ENCODE assay signal across 22 cellular contexts in genomic region chr2:213787869-213788268, GRCh38.
DNase-seq lines count a peak whose midpoint lies in the region; ATAC-seq, FAIRE-seq and TF ChIP-seq lines count a peak whose summit lies in the region.
"Had no signal": no experiment of that assay in that cellular context is flagged by ENCODE, and none has a peak within 500 bp of the region (broad histone marks: within the 10 kb centered on the region; RNA-seq: fewer than 3 reads in every experiment).

No MANE protein-coding gene starts in this region.

- no peak for TF ChIP-seq CTCF in type B pancreatic cell (conservative IDR thresholded peaks at IDR 0.05)
- no peak for TF ChIP-seq CTCF in WTC11 (IDR thresholded peaks at IDR 0.05)

- FAIRE-seq in G401.6 (lab: Jason Lieb, UNC), result peak; percentile 17
- FAIRE-seq: astrocyte had no signal

- H3K36me3 Mint-ChIP-seq in type B pancreatic cell, result no peaks in the 10 kb centered on the region
- no peaks in the 10 kb centered on the region for H3K36me3 Mint-ChIP-seq in WTC11
- H3K36me3 Mint-ChIP-seq: activated naive CD4-positive, alpha-beta T cell treated with anti-CD3 and anti-CD28 coated beads, Interleukin-2, amount 50 U/mL, for 72 hours had no signal

- H3K4me1 Mint-ChIP-seq in type B pancreatic cell (ENCODE audit: unreplicated experiment) (no peaks in the 10 kb centered on the region), WTC11 (peaks cover 3% of the 10 kb centered on the region; the same call in 1 of the 2 replicates)
- H3K4me1 Mint-ChIP-seq: central memory CD8-positive, alpha-beta T cell had no signal

- POLR2A ChIA-PET in WTC11 (lab: Charles Lee), result no interaction called here

- no peaks in the 10 kb centered on the region for H3K27me3 Mint-ChIP-seq in type B pancreatic cell
- H3K27me3 Mint-ChIP-seq in WTC11 (ENCODE audit: low read depth), result no peaks in the 10 kb centered on the region
- H3K27me3 Mint-ChIP-seq: central memory CD8-positive, alpha-beta T cell had no signal

- H3K27ac Mint-ChIP-seq in type B pancreatic cell, result no peak overlapping the region
- H3K27ac Mint-ChIP-seq in WTC11, result no peak overlapping the region
- H3K27ac Mint-ChIP-seq: activated naive CD4-positive, alpha-beta T cell treated with anti-CD3 and anti-CD28 coated beads, Interleukin-2, amount 50 U/mL, for 72 hours had no signal

- H3K4me3 Mint-ChIP-seq in type B pancreatic cell (no peak overlapping the region), WTC11 (no peak overlapping the region)
- H3K4me3 Mint-ChIP-seq: central memory CD8-positive, alpha-beta T cell had no signal

- DNase-seq in sciatic nerve (ENCODE audit: low spot score) (no peak), type B pancreatic cell (ENCODE audit: extremely low spot score, unreplicated experiment) (no peak), anterior cingulate cortex (lab: John Stamatoyannopoulos, UW) (no peak), WTC11 (ENCODE audit: low spot score) (no peak)
- DNase-seq: activated CD4-positive, alpha-beta T cell treated with anti-CD3 and anti-CD28 coated beads for 48 hours; BE2C; COR-L47; glutamatergic neuron; kidney glomerular epithelial cell; NCI-H1105; NCI-H2029 treated with DMSO at 0.1 percent for 48 hours; NCI-H446; psoas muscle; SIG-M5 had no signal

- intact Hi-C loops in sciatic nerve (cut with DNase I), result no loop called here

- CTCF ChIA-PET in WTC11 (lab: Charles Lee), result no interaction called here

- ATAC-seq in GM18907 (IDR thresholded peaks at IDR 0.05; ENCODE audit: unreplicated experiment) (peak; percentile 51), HG02798 (IDR thresholded peaks at IDR 0.05; ENCODE audit: poor library complexity, unreplicated experiment) (peak; percentile 57), HG03432 (IDR thresholded peaks at IDR 0.05; ENCODE audit: unreplicated experiment) (peak; percentile 93), sciatic nerve (no peak), WTC11 (no peak)
- ATAC-seq: activated naive CD4-positive, alpha-beta T cell treated with anti-CD3 and anti-CD28 coated beads, Interleukin-2, amount 50 U/mL, for 72 hours; HCT116; psoas muscle had no signal

- H3K9me3 Mint-ChIP-seq in type B pancreatic cell (no peaks in the 10 kb centered on the region), WTC11 (0 out of 2 replicates have a peak, but pooled peaks cover 4% of the 10 kb centered on the region)
- H3K9me3 Mint-ChIP-seq: activated naive CD4-positive, alpha-beta T cell treated with anti-CD3 and anti-CD28 coated beads, Interleukin-2, amount 50 U/mL, for 72 hours; central memory CD8-positive, alpha-beta T cell had no signal

TF ChIP-seq in WTC11, 78 proteins besides CTCF, POLR2A, EP300 and RAD21 (continues in another document):
- TF ChIP-seq NFATC4 (CRISPR knock-in tag; IDR thresholded peaks at IDR 0.05) (no peak), FOXJ3 (CRISPR knock-in tag; IDR thresholded peaks at IDR 0.05; ENCODE audit: borderline replicate concordance) (no peak), FOXP1 (CRISPR knock-in tag; IDR thresholded peaks at IDR 0.05; ENCODE audit: borderline replicate concordance) (no peak), GTF2I (CRISPR knock-in tag; conservative IDR thresholded peaks at IDR 0.05) (no peak), SP1 (CRISPR knock-in tag; conservative IDR thresholded peaks at IDR 0.05) (no peak), MLX (CRISPR knock-in tag; IDR thresholded peaks at IDR 0.05) (no peak), TEAD1 (CRISPR knock-in tag; IDR thresholded peaks at IDR 0.05) (no peak), CDX4 (CRISPR knock-in tag; IDR thresholded peaks at IDR 0.05; ENCODE audit: borderline replicate concordance) (no peak), E2F1 (CRISPR knock-in tag; IDR thresholded peaks at IDR 0.05) (no peak), SMAD3 (CRISPR knock-in tag; IDR thresholded peaks at IDR 0.05; ENCODE audit: borderline replicate concordance) (no peak), FOXP4 (CRISPR knock-in tag; IDR thresholded peaks at IDR 0.05) (no peak), ZNF423 (CRISPR knock-in tag; IDR thresholded peaks at IDR 0.05) (no peak), TCF7 (CRISPR knock-in tag; IDR thresholded peaks at IDR 0.05; ENCODE audit: low read depth) (no peak)
- TF ChIP-seq, protein P1, sequence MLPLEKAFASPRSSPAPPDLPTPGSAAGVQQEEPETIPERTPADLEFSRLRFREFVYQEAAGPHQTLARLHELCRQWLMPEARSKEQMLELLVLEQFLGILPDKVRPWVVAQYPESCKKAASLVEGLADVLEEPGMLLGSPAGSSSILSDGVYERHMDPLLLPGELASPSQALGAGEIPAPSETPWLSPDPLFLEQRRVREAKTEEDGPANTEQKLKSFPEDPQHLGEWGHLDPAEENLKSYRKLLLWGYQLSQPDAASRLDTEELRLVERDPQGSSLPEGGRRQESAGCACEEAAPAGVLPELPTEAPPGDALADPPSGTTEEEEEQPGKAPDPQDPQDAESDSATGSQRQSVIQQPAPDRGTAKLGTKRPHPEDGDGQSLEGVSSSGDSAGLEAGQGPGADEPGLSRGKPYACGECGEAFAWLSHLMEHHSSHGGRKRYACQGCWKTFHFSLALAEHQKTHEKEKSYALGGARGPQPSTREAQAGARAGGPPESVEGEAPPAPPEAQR (CRISPR knock-in tag; IDR thresholded peaks at IDR 0.05), result no peak
- TF ChIP-seq, protein P2, sequence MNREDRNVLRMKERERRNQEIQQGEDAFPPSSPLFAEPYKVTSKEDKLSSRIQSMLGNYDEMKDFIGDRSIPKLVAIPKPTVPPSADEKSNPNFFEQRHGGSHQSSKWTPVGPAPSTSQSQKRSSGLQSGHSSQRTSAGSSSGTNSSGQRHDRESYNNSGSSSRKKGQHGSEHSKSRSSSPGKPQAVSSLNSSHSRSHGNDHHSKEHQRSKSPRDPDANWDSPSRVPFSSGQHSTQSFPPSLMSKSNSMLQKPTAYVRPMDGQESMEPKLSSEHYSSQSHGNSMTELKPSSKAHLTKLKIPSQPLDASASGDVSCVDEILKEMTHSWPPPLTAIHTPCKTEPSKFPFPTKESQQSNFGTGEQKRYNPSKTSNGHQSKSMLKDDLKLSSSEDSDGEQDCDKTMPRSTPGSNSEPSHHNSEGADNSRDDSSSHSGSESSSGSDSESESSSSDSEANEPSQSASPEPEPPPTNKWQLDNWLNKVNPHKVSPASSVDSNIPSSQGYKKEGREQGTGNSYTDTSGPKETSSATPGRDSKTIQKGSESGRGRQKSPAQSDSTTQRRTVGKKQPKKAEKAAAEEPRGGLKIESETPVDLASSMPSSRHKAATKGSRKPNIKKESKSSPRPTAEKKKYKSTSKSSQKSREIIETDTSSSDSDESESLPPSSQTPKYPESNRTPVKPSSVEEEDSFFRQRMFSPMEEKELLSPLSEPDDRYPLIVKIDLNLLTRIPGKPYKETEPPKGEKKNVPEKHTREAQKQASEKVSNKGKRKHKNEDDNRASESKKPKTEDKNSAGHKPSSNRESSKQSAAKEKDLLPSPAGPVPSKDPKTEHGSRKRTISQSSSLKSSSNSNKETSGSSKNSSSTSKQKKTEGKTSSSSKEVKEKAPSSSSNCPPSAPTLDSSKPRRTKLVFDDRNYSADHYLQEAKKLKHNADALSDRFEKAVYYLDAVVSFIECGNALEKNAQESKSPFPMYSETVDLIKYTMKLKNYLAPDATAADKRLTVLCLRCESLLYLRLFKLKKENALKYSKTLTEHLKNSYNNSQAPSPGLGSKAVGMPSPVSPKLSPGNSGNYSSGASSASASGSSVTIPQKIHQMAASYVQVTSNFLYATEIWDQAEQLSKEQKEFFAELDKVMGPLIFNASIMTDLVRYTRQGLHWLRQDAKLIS (CRISPR knock-in tag; IDR thresholded peaks at IDR 0.05; ENCODE audit: borderline replicate concordance), result no peak
- TF ChIP-seq, protein P3, sequence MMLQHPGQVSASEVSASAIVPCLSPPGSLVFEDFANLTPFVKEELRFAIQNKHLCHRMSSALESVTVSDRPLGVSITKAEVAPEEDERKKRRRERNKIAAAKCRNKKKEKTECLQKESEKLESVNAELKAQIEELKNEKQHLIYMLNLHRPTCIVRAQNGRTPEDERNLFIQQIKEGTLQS (CRISPR knock-in tag; conservative IDR thresholded peaks at IDR 0.05), result no peak

Comparison
In these comparisons a context has a peak if more than half of its experiments do, and no peak if none do; other contexts are left out.
1. ATAC-seq: peak in GM18907 (single experiment), HG02798 (single experiment) and HG03432 (single experiment); none in sciatic nerve (single experiment) and WTC11 (single experiment).